24 cellular contexts compared by ENCODE assay signal in genomic region chr11:110580571-110580970, GRCh38.
"Had no signal": no experiment of that assay in that cellular context is flagged by ENCODE, and none has a peak within 500 bp of the region (broad histone marks: within the 10 kb centered on the region; RNA-seq: fewer than 3 reads in every experiment).

No MANE protein-coding gene starts in this region.

- ATAC-seq: effector memory CD8-positive, alpha-beta T cell; esophagus mucosa; foreskin keratinocyte; gastrocnemius medialis; gastroesophageal sphincter; heart left ventricle; heart right ventricle had no signal

- H3K27ac ChIP-seq: colonic mucosa, coronary artery, dorsolateral prefrontal cortex, epithelial cell of prostate, esophagus muscularis mucosa, esophagus squamous epithelium, foreskin keratinocyte, gastrocnemius medialis, gastroesophageal sphincter, heart left ventricle, heart right ventricle had no signal

- H3K9me3 ChIP-seq: colonic mucosa, esophagus muscularis mucosa, esophagus squamous epithelium, gastrocnemius medialis, gastroesophageal sphincter, heart left ventricle, heart right ventricle had no signal

- H3K4me3 ChIP-seq: colonic mucosa, coronary artery, dorsolateral prefrontal cortex, esophagus muscularis mucosa, esophagus squamous epithelium, gastrocnemius medialis, gastroesophageal sphincter, heart left ventricle, heart right ventricle had no signal

- H3K36me3 ChIP-seq: colonic mucosa, gastrocnemius medialis, heart left ventricle had no signal

- H3K27me3 ChIP-seq: colonic mucosa, dorsolateral prefrontal cortex, esophagus muscularis mucosa, esophagus squamous epithelium, gastrocnemius medialis, gastroesophageal sphincter, heart left ventricle, heart right ventricle had no signal

- H3K4me1 ChIP-seq: colonic mucosa, esophagus muscularis mucosa, esophagus squamous epithelium, foreskin keratinocyte, gastrocnemius medialis, gastroesophageal sphincter, heart left ventricle, heart right ventricle had no signal

- DNase-seq: colonic mucosa; cortex of kidney; dermis blood vessel endothelial cell; dorsolateral prefrontal cortex; effector CD4-positive, alpha-beta T cell; effector CD8-positive, alpha-beta T cell; effector memory CD4-positive, alpha-beta T cell; effector memory CD8-positive, alpha-beta T cell; endodermal cell; erythroblast; esophagus squamous epithelium; foreskin fibroblast; foreskin keratinocyte; foreskin melanocyte; gastrocnemius medialis; glutamatergic neuron; head of caudate nucleus; heart left ventricle; heart right ventricle had no signal
